In genomic region chr12:51868821-51869489, GRCh38 we compare ENCODE assay signal across 8 cellular contexts. TPM values are rescaled to one million over a fixed set of nuclear protein-coding genes. Genes with fewer than 3 reads are reported as not detected.
DNase-seq lines count a peak whose midpoint lies in the region; ATAC-seq and TF ChIP-seq lines count a peak whose summit lies in the region.

No MANE protein-coding gene starts in this region.

- no peak for TF ChIP-seq CTCF in glutamatergic neuron (IDR thresholded peaks at IDR 0.05; ENCODE audit: partially characterized antibody, unreplicated experiment)

- peak overlapping the region in 5 of 8 donors; percentile 24 to 63 (median 52) for H3K4me3 Mint-ChIP-seq in CD4-positive, alpha-beta memory T cell
- H3K4me3 Mint-ChIP-seq in glutamatergic neuron (ENCODE audit: unreplicated experiment) = peak overlapping the region; percentile 78

- H3K4me1 ChIP-seq in CD4-positive, alpha-beta memory T cell (ENCODE audit: insufficient read depth, low read length) = peaks cover 7% of the 10 kb centered on the region
- no peaks in the 10 kb centered on the region for H3K4me1 ChIP-seq in Karpas-422 (ENCODE audit: low read length)

- peaks cover 0 to 17% (median 8%) of the 10 kb centered on the region in 4 donors for H3K4me1 Mint-ChIP-seq in CD4-positive, alpha-beta memory T cell
- peaks cover 67% of the 10 kb centered on the region for H3K4me1 Mint-ChIP-seq in glutamatergic neuron (ENCODE audit: low read depth, unreplicated experiment)

- H3K4me2 ChIP-seq in Karpas-422 (ENCODE audit: low read depth, low read length, poor library complexity, severe bottlenecking) = no peak overlapping the region

- H3K36me3 Mint-ChIP-seq in CD4-positive, alpha-beta memory T cell = no peaks in the 10 kb centered on the region
- no peaks in the 10 kb centered on the region for H3K36me3 Mint-ChIP-seq in glutamatergic neuron (ENCODE audit: unreplicated experiment)

- H4K20me1 ChIP-seq in Karpas-422 (ENCODE audit: insufficient read depth, low read depth, low read length) = no peaks in the 10 kb centered on the region

- H2AFZ ChIP-seq in Karpas-422 (ENCODE audit: low read length) = no peak overlapping the region

- POLR2A ChIA-PET in CD4-positive, alpha-beta memory T cell (lab: Charles Lee; ENCODE audit: partially characterized antibody) = interaction anchor here (0.8 kb wide), 1 partner anchor 30 kb away, joined by 3 read pairs; no protein-coding TSS in a partner anchor

- H3K27ac Mint-ChIP-seq in CD4-positive, alpha-beta memory T cell = no peak overlapping the region
- peak overlapping the region; percentile 87 for H3K27ac Mint-ChIP-seq in glutamatergic neuron (ENCODE audit: unreplicated experiment)

- H3K9me3 Mint-ChIP-seq in CD4-positive, alpha-beta memory T cell = peaks cover 0 to 2% (median 0%) of the 10 kb centered on the region in 8 donors
- H3K9me3 Mint-ChIP-seq in glutamatergic neuron (ENCODE audit: unreplicated experiment) = peaks cover 16% of the 10 kb centered on the region

- ATAC-seq in HG03520 (IDR thresholded peaks at IDR 0.05; ENCODE audit: unreplicated experiment) (no peak), GM18520 (IDR thresholded peaks at IDR 0.05; ENCODE audit: unreplicated experiment) (no peak), GM19452 (IDR thresholded peaks at IDR 0.05; ENCODE audit: unreplicated experiment) (no peak)

- intact Hi-C loops in CD4-positive, alpha-beta memory T cell (cut with micrococcal nuclease) = no loop called here
- intact Hi-C loops in posterior vena cava (cut with DNase I) = no loop called here

- no peak overlapping the region for H3K4me3 ChIP-seq in CD4-positive, alpha-beta memory T cell (ENCODE audit: low read length in 2 of 2)
- H3K4me3 ChIP-seq in Karpas-422 (ENCODE audit: low read length) = no peak overlapping the region

- H3K9me2 ChIP-seq in Karpas-422 (replicated peaks; ENCODE audit: insufficient read depth, low read length) = no peaks in the 10 kb centered on the region

- DNase-seq in CD4-positive, alpha-beta memory T cell = no peak
- DNase-seq in NCI-H82 (lab: John Stamatoyannopoulos, UW) (peak; percentile 84), glutamatergic neuron (peak; percentile 59), posterior vena cava (ENCODE audit: low spot score) (peak; percentile 82), Karpas-422 (no peak)

- no peaks in the 10 kb centered on the region for H3K9me3 ChIP-seq in CD4-positive, alpha-beta memory T cell (ENCODE audit: control insufficient read depth in 1 of 2, low read length in 2 of 2)
- H3K9me3 ChIP-seq in Karpas-422 (ENCODE audit: low read length) = no peaks in the 10 kb centered on the region

- no peaks in the 10 kb centered on the region for H3K36me3 ChIP-seq in CD4-positive, alpha-beta memory T cell (ENCODE audit: insufficient read depth, low read length)
- H3K36me3 ChIP-seq in Karpas-422 (ENCODE audit: insufficient read depth, low read length) = no peaks in the 10 kb centered on the region

- peaks cover 37 to 55% of the 10 kb centered on the region in 2 donors for H3K27me3 Mint-ChIP-seq in CD4-positive, alpha-beta memory T cell
- H3K27me3 Mint-ChIP-seq in glutamatergic neuron (ENCODE audit: unreplicated experiment) = peaks cover 24% of the 10 kb centered on the region

- CTCF ChIA-PET in CD4-positive, alpha-beta memory T cell (lab: Charles Lee; ENCODE audit: partially characterized antibody) = no interaction called here

- H3K79me2 ChIP-seq in Karpas-422 (ENCODE audit: low read length) = no peaks in the 10 kb centered on the region

- H3K27ac ChIP-seq in CD4-positive, alpha-beta memory T cell (ENCODE audit: low read depth, low read length) = no peak overlapping the region
- no peak overlapping the region for H3K27ac ChIP-seq in Karpas-422 (ENCODE audit: low read length)

- no peak overlapping the region for H3K9ac ChIP-seq in Karpas-422 (ENCODE audit: low read length)

- peaks cover 29% of the 10 kb centered on the region for H3K27me3 ChIP-seq in CD4-positive, alpha-beta memory T cell (ENCODE audit: insufficient read depth, low read length)
- no peaks in the 10 kb centered on the region for H3K27me3 ChIP-seq in Karpas-422 (ENCODE audit: low read length)

RNA-seq across cellular contexts. Expression of gene ANKRD33, which starts 18.9 kb away (rescaled TPM):
- total RNA-seq in CD4-positive, alpha-beta memory T cell = not detected
- polyA plus RNA-seq in CD4-positive, alpha-beta memory T cell = not detected
- total RNA-seq in glutamatergic neuron (ENCODE audit: unreplicated experiment) = not detected
- not detected for total RNA-seq in posterior vena cava
- not detected in 2 replicates for total RNA-seq in Karpas-422 (2014; rRNA removed; shearing (Covaris generic); ENCODE audit: low replicate concordance)

RNA-seq across cellular contexts. Expression of gene FIGNL2, which starts 20.4 kb away (rescaled TPM):
- 1 to 10 TPM; 1.2 to 1.5 TPM for total RNA-seq in CD4-positive, alpha-beta memory T cell
- polyA plus RNA-seq in CD4-positive, alpha-beta memory T cell = under 1 TPM in 1 of 2 donors, not detected in 1; 0.10 TPM
- total RNA-seq in glutamatergic neuron (ENCODE audit: unreplicated experiment) = 107 TPM
- total RNA-seq in posterior vena cava = 1 to 10 TPM in 1 of 2 donors, under 1 TPM in 1; 0.60 to 1.0 TPM
- total RNA-seq in Karpas-422 (2014; rRNA removed; shearing (Covaris generic); ENCODE audit: low replicate concordance) = not detected in 2 replicates

RNA-seq across cellular contexts. Expression of gene ACVRL1, which starts 38.3 kb away (rescaled TPM):
- total RNA-seq in CD4-positive, alpha-beta memory T cell = under 1 TPM; 0.15 to 0.83 TPM
- polyA plus RNA-seq in CD4-positive, alpha-beta memory T cell = not detected
- total RNA-seq in glutamatergic neuron (ENCODE audit: unreplicated experiment) (0.39 TPM), posterior vena cava (10 to 100 TPM; 74.4 to 95.7 TPM)
- not detected in 2 replicates for total RNA-seq in Karpas-422 (2014; rRNA removed; shearing (Covaris generic); ENCODE audit: low replicate concordance)

Comparison
In these comparisons a context has a peak if more than half of its experiments do, and no peak if none do; other contexts are left out.
1. DNase-seq: peak in NCI-H82 (single experiment), glutamatergic neuron (single experiment) and posterior vena cava (single experiment); none in CD4-positive, alpha-beta memory T cell (0 of 5) and Karpas-422 (single experiment).
2. RNA of gene FIGNL2, which starts 20.4 kb away (total RNA-seq): 107 TPM in glutamatergic neuron (single experiment); 1.2 to 1.5 TPM in CD4-positive, alpha-beta memory T cell, 0.60 to 1.0 TPM in posterior vena cava and not detected in Karpas-422; every median in the first group is over 10 times any median in the second.
3. RNA of gene ACVRL1, which starts 38.3 kb away (total RNA-seq): 74.4 to 95.7 TPM in posterior vena cava; 0.15 to 0.83 TPM in CD4-positive, alpha-beta memory T cell, 0.39 TPM in glutamatergic neuron (single experiment) and not detected in Karpas-422; every median in the first group is over 10 times any median in the second.